18 cellular contexts compared by ENCODE assay signal in the genomic region with DNA sequence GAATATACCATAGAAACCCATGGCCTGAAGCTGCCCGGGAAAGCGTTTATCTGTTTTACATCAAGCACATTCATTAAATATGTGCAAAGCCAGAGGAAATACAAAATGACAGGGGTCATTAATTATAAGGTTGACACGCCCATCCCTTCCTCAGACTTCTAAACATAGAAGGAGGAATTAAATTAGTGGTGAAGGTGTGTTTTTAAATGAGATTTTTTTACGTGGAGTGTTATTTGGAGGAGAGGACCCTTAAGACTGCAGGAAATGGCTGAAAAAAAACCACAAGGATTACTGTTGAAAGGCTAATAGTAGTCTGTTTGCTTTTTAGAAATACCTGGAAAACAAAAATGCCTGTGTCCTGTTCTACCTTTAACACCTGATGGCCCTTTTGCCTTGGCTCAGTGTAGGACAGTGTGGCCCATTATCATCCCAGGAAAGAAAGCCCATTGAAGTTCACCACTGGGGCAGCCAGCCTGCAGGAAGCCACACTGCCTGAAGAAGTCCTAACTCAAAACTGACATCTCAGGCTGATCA.
"Had no signal": no experiment of that assay in that cellular context is flagged by ENCODE, and none has a peak within 500 bp of the region (broad histone marks: within the 10 kb centered on the region; RNA-seq: fewer than 3 reads in every experiment).

No MANE protein-coding gene starts in this region.

- ATAC-seq: left lobe of liver; pancreas; sciatic nerve; stimulated activated memory B cell treated with anti-CD40 and anti-IgM and Interleukin-4, amounts not matched to agents 10 μg/mL and 1 μg/mL and 100 μg/mL, for 72 hours had no signal

- H3K4me3 Mint-ChIP-seq: activated naive CD4-positive, alpha-beta T cell treated with anti-CD3 and anti-CD28 coated beads, Interleukin-2, amount 50 U/mL, for 24 hours; stimulated activated memory B cell treated with anti-CD40 and anti-IgM and Interleukin-4, amounts not matched to agents 10 μg/mL and 1 μg/mL and 100 μg/mL, for 72 hours had no signal

- H3K4me1 Mint-ChIP-seq: activated naive CD4-positive, alpha-beta T cell treated with anti-CD3 and anti-CD28 coated beads, Interleukin-2, amount 50 U/mL, for 24 hours had no signal

- H3K4me2 ChIP-seq: smooth muscle cell had no signal

- H3K4me1 ChIP-seq: pancreas had no signal

- DNase-seq: activated CD4-positive, alpha-beta T cell treated with anti-CD3 and anti-CD28 coated beads, Interleukin-2, amount 50 U/mL, for 4 hours; activated gamma-delta T cell; hypothalamus; kidney; mammary epithelial cell; pancreas; stimulated activated CD4-positive, alpha-beta T cell treated with anti-CD3 and anti-CD28 coated beads, Interleukin-4, amount 100 ng/mL, for 1 hour; upper lobe of right lung had no signal

- H3K36me3 ChIP-seq: ascending aorta, neutrophil, pancreas, thoracic aorta, upper lobe of right lung had no signal

- H3K36me3 Mint-ChIP-seq: stimulated activated memory B cell treated with anti-CD40 and anti-IgM and Interleukin-4, amounts not matched to agents 10 μg/mL and 1 μg/mL and 100 μg/mL, for 72 hours had no signal

- H3K27ac ChIP-seq: ascending aorta, coronary artery, neutrophil, pancreas, thoracic aorta, upper lobe of right lung, VCaP had no signal

- H3K27ac Mint-ChIP-seq: activated naive CD4-positive, alpha-beta T cell treated with anti-CD3 and anti-CD28 coated beads, Interleukin-2, amount 50 U/mL, for 24 hours; stimulated activated memory B cell treated with anti-CD40 and anti-IgM and Interleukin-4, amounts not matched to agents 10 μg/mL and 1 μg/mL and 100 μg/mL, for 72 hours had no signal

- H3K4me3 ChIP-seq: ascending aorta, coronary artery, pancreas, smooth muscle cell, thoracic aorta, upper lobe of right lung had no signal

- H3K27me3 ChIP-seq: ascending aorta, neutrophil, pancreas, upper lobe of right lung had no signal

- H3K9me3 ChIP-seq: ascending aorta, neutrophil, pancreas, thoracic aorta, upper lobe of right lung had no signal

- H3K27me3 Mint-ChIP-seq: activated naive CD4-positive, alpha-beta T cell treated with anti-CD3 and anti-CD28 coated beads, Interleukin-2, amount 50 U/mL, for 24 hours; stimulated activated memory B cell treated with anti-CD40 and anti-IgM and Interleukin-4, amounts not matched to agents 10 μg/mL and 1 μg/mL and 100 μg/mL, for 72 hours had no signal

- H3K9me3 Mint-ChIP-seq: activated naive CD4-positive, alpha-beta T cell treated with anti-CD3 and anti-CD28 coated beads, Interleukin-2, amount 50 U/mL, for 24 hours; stimulated activated memory B cell treated with anti-CD40 and anti-IgM and Interleukin-4, amounts not matched to agents 10 μg/mL and 1 μg/mL and 100 μg/mL, for 72 hours had no signal
